In the genomic region with DNA sequence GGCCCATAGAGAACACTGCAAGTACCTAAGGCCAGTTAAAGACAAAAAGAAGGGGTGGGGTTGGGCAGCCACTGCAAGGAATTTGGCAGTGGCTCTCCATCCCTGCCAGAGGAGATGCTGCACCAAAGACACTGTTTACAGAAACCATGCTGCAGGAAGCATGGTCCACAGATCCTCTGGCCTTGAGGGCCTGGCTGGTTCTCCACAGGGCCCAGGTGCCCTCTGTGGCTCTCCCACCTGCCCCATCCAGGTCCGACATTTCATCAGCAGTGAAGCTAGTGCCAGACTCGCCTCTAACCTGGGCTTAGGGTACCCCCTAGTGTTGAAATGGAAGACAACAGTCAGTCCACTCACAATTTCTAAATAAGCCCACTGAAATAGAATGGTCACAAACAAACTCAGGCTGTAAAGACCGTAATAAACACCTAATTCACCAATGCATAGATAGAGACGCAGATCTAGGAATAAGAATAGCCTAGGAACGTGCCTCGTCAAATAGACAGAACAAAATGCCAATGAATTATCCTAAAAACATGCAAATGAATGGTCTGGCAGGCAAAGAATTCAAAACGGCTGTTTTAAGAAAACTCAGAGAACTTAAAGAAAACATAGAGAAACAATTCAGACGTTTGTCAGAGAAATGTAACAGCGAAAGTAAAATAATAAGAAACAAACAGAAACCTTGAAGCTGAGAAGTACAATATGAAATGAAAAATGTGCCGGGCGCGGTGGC, we compare ENCODE assay signal across 8 cellular contexts. TPM values are rescaled to one million over a fixed set of nuclear protein-coding genes. Genes with fewer than 3 reads are reported as not detected.
DNase-seq lines count a peak whose midpoint lies in the region; ATAC-seq and TF ChIP-seq lines count a peak whose summit lies in the region.

No MANE protein-coding gene starts in this region.

- H3K9me2 ChIP-seq in DOHH2 (replicated peaks; ENCODE audit: control insufficient read depth, low read length): no peaks in the 10 kb centered on the region
- no peaks in the 10 kb centered on the region for H3K9me2 ChIP-seq in hepatocyte (replicated peaks; ENCODE audit: insufficient read depth)

- H3K9ac ChIP-seq in KMS-11: no peak overlapping the region
- no peak overlapping the region for H3K9ac ChIP-seq in OCI-LY3 (ENCODE audit: low read length)

- H3K27me3 ChIP-seq in DOHH2 (ENCODE audit: control insufficient read depth, low read length): peaks cover 6% of the 10 kb centered on the region
- peaks cover 53% of the 10 kb centered on the region; the same call in 1 of the 2 replicates for H3K27me3 ChIP-seq in KMS-11 (ENCODE audit: insufficient read depth, low read depth)
- H3K27me3 ChIP-seq in OCI-LY3 (ENCODE audit: low read depth, low read length): peaks cover 22% of the 10 kb centered on the region
- H3K27me3 ChIP-seq in hepatocyte: no peaks in the 10 kb centered on the region

- H4K20me1 ChIP-seq in DOHH2 (ENCODE audit: control insufficient read depth, insufficient read depth, low read depth, low read length) (no peaks in the 10 kb centered on the region), KMS-11 (ENCODE audit: insufficient read depth) (no peaks in the 10 kb centered on the region), OCI-LY3 (ENCODE audit: insufficient read depth, low read length) (no peaks in the 10 kb centered on the region), hepatocyte (ENCODE audit: insufficient read depth, poor library complexity, severe bottlenecking) (no peaks in the 10 kb centered on the region)

- ATAC-seq in GM18511 (IDR thresholded peaks at IDR 0.05; ENCODE audit: unreplicated experiment) (no peak), omental fat pad (ENCODE audit: low FRiP score) (no peak)

- WGBS in hepatocyte (ENCODE audit: low lambda C conversion rate, missing lambda C conversion rate): 48% methylated on average over 12 of the region's 12 CpGs

- H3K9me3 ChIP-seq in DOHH2 (ENCODE audit: control insufficient read depth, insufficient read depth, low read length): no peaks in the 10 kb centered on the region
- no peaks in the 10 kb centered on the region for H3K9me3 ChIP-seq in OCI-LY3 (ENCODE audit: insufficient read depth, low read length)
- no peaks in the 10 kb centered on the region for H3K9me3 ChIP-seq in hepatocyte (ENCODE audit: low read depth)

- H3K4me3 ChIP-seq in DOHH2 (ENCODE audit: low read length) (no peak overlapping the region), KMS-11 (IDR thresholded peaks at IDR 0.05; ENCODE audit: insufficient read depth, low read depth, low read length) (no peak overlapping the region), OCI-LY3 (ENCODE audit: low read length) (no peak overlapping the region), hepatocyte (no peak overlapping the region)

- no peaks in the 10 kb centered on the region for H3K36me3 ChIP-seq in DOHH2 (ENCODE audit: control insufficient read depth, low read length)
- H3K36me3 ChIP-seq in KMS-11 (ENCODE audit: insufficient read depth): no peaks in the 10 kb centered on the region
- no peaks in the 10 kb centered on the region for H3K36me3 ChIP-seq in OCI-LY3 (replicated peaks; ENCODE audit: low read depth, low read length)
- H3K36me3 ChIP-seq in hepatocyte (replicated peaks; ENCODE audit: insufficient read depth, low read depth): no peaks in the 10 kb centered on the region

- peak; percentile 8 for DNase-seq in activated T-helper 9 cell treated with anti-CD3 and anti-CD28 coated beads, Interleukin-2, amount 50 U/mL, for 16 hours (ENCODE audit: low read depth)
- DNase-seq in hepatocyte (ENCODE audit: low spot score): peak; percentile 37
- peak; percentile 46 for DNase-seq in stimulated activated CD4-positive, alpha-beta T cell treated with anti-CD3 and anti-CD28 coated beads, Interleukin-1b, Interleukin-23, amount 100 ng/mL, for 48 hours
- DNase-seq in omental fat pad (ENCODE audit: low spot score): no peak

- no peaks in the 10 kb centered on the region for H3F3A ChIP-seq in DOHH2 (ENCODE audit: control insufficient read depth, insufficient read depth)

- no peak overlapping the region for H2AFZ ChIP-seq in KMS-11 (ENCODE audit: low read depth)
- H2AFZ ChIP-seq in OCI-LY3 (ENCODE audit: low read depth, low read length): peak overlapping the region; percentile 31; the same call in 1 of the 2 replicates
- no peak overlapping the region for H2AFZ ChIP-seq in hepatocyte

- peak; percentile 75 for TF ChIP-seq CTCF in DOHH2 (IDR thresholded peaks at IDR 0.05; ENCODE audit: low read depth, low read length, poor library complexity, severe bottlenecking)
- peak; percentile 86 for TF ChIP-seq CTCF in KMS-11 (conservative IDR thresholded peaks at IDR 0.05; ENCODE audit: low read depth, low read length)
- TF ChIP-seq CTCF in OCI-LY3 (IDR thresholded peaks at IDR 0.05; ENCODE audit: low read depth, low read length): peak; percentile 90
- peak; percentile 43 for TF ChIP-seq CTCF in hepatocyte (IDR thresholded peaks at IDR 0.05; ENCODE audit: poor library complexity)
- no peak for TF ChIP-seq CTCF in omental fat pad (IDR thresholded peaks at IDR 0.05)

- H3K4me1 ChIP-seq in DOHH2 (ENCODE audit: control insufficient read depth, low read length): no peaks in the 10 kb centered on the region
- no peaks in the 10 kb centered on the region for H3K4me1 ChIP-seq in KMS-11 (ENCODE audit: low read depth, poor library complexity, severe bottlenecking)
- H3K4me1 ChIP-seq in OCI-LY3 (ENCODE audit: low read length): no peaks in the 10 kb centered on the region
- no peaks in the 10 kb centered on the region for H3K4me1 ChIP-seq in hepatocyte (ENCODE audit: insufficient read depth)

- H3K27ac ChIP-seq in DOHH2 (ENCODE audit: low read depth, low read length) (no peak overlapping the region), KMS-11 (no peak overlapping the region), OCI-LY3 (ENCODE audit: low read length) (no peak overlapping the region), hepatocyte (no peak overlapping the region)

- H3K4me2 ChIP-seq in DOHH2 (ENCODE audit: low read length): no peak overlapping the region
- H3K4me2 ChIP-seq in KMS-11: no peak overlapping the region
- H3K4me2 ChIP-seq in OCI-LY3 (ENCODE audit: low read length): no peak overlapping the region
- H3K4me2 ChIP-seq in hepatocyte: no peak overlapping the region

- H3K79me2 ChIP-seq in DOHH2 (ENCODE audit: control insufficient read depth, low read length) (no peaks in the 10 kb centered on the region), KMS-11 (ENCODE audit: insufficient read depth, low read depth) (no peaks in the 10 kb centered on the region), OCI-LY3 (ENCODE audit: low read length) (no peaks in the 10 kb centered on the region), hepatocyte (no peaks in the 10 kb centered on the region)

RNA-seq across cellular contexts. Expression of a gene that starts 23.3 kb away (rescaled TPM):
- total RNA-seq in hepatocyte (not detected in 2 replicates), omental fat pad (not detected)
- polyA plus RNA-seq in hepatocyte: not detected in 2 replicates

RNA-seq across cellular contexts. Expression of a gene that starts 23.7 kb away (rescaled TPM):
- total RNA-seq in hepatocyte (not detected in 2 replicates), omental fat pad (not detected)
- not detected in 2 replicates for polyA plus RNA-seq in hepatocyte

RNA-seq across cellular contexts. Expression of a gene that starts 24.8 kb away (rescaled TPM):
- not detected in 2 replicates for total RNA-seq in hepatocyte
- not detected in 2 replicates for polyA plus RNA-seq in hepatocyte
- total RNA-seq in omental fat pad: 10 to 100 TPM in 1 of 4 donors, not detected in 3; 20.3 TPM

RNA-seq across cellular contexts. Expression of a gene that starts 38.9 kb away (rescaled TPM):
- total RNA-seq in hepatocyte (740 and 840 TPM in 2 replicates), omental fat pad (100 to 1,000 TPM; 559 to 757 (median 617) TPM)
- polyA plus RNA-seq in hepatocyte: 1,425 and 1,529 TPM in 2 replicates

RNA-seq across cellular contexts. Expression of a gene that starts 55.9 kb away (rescaled TPM):
- total RNA-seq in hepatocyte (0.37 TPM in 1 of 2 replicates, not detected in the other), omental fat pad (1 to 10 TPM in 1 of 4 donors, under 1 TPM in 1, not detected in 2; 0.72 to 1.8 TPM)
- 0.27 TPM in 1 of 2 replicates, not detected in the other for polyA plus RNA-seq in hepatocyte

Comparison
In these comparisons a context has a peak if more than half of its experiments do, and no peak if none do; other contexts are left out.
1. CTCF ChIP-seq: peak in DOHH2 (single experiment), KMS-11 (single experiment), OCI-LY3 (single experiment) and hepatocyte (single experiment); none in omental fat pad (0 of 3).